7 cellular contexts compared by ENCODE assay signal in genomic region chr20:48577557-48577956, GRCh38.
"Had no signal": no experiment of that assay in that cellular context is flagged by ENCODE, and none has a peak within 500 bp of the region (broad histone marks: within the 10 kb centered on the region; RNA-seq: fewer than 3 reads in every experiment).

No MANE protein-coding gene starts in this region.

- H3K9ac ChIP-seq: GM23248 had no signal

- H2AFZ ChIP-seq: GM23248 had no signal

- H3K36me3 ChIP-seq: HAP-1 had no signal

- H3K4me1 ChIP-seq: HAP-1 had no signal

- DNase-seq: GM23248, GOT3, H7, IMR-90 had no signal

- H3K9me3 ChIP-seq: HAP-1 had no signal

- H3K4me3 ChIP-seq: GM23248, HAP-1, K562 had no signal

- ATAC-seq: HCT116 had no signal

- H3K27ac ChIP-seq: GM23248 had no signal
